19 cellular contexts compared by ENCODE assay signal in the genomic region with DNA sequence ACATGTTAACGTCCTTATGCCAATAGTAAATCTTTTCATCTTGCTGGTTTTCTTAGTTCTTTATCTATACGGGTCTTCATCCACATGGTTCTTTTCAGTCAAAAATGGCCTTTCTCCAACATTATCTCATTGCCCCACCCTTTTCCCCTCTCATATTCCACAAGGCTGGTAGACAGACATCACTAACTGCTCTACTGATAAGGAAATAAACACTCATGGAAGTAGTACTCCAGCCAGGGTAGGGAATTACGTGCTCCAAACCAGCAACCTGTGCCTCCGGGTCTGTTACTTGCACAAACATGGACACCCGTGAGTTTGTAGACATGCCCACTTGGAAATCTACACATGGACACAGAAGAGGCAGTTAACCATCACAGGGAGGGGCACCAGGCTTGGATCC.
A peak's percentile ranks its signal among the peaks of the same experiment; 100 is the strongest.
DNase-seq lines count a peak whose midpoint lies in the region; ATAC-seq and TF ChIP-seq lines count a peak whose summit lies in the region.
"Had no signal": no experiment of that assay in that cellular context is flagged by ENCODE, and none has a peak within 500 bp of the region (broad histone marks: within the 10 kb centered on the region; RNA-seq: fewer than 3 reads in every experiment).

No MANE protein-coding gene starts in this region.

- H3K36me3 ChIP-seq in esophagus muscularis mucosa: no peaks in the 10 kb centered on the region
- H3K36me3 ChIP-seq in muscle layer of colon (ENCODE audit: insufficient read depth, low read length): no peaks in the 10 kb centered on the region
- H3K36me3 ChIP-seq in suprapubic skin: no peaks in the 10 kb centered on the region
- H3K36me3 ChIP-seq: spleen had no signal

- CTCF ChIA-PET in HEK293T (lab: Yijun Ruan, JAX): no interaction called here

- WGBS in esophagus muscularis mucosa: 57% methylated on average over 5 of the region's 5 CpGs
- WGBS in suprapubic skin: 64% methylated on average over 5 of the region's 5 CpGs

- H3K27ac ChIP-seq in esophagus muscularis mucosa (replicated peaks in 1 of 4) (peak overlapping the region; percentile 75 to 93 (median 84)), muscle layer of colon (ENCODE audit: low read depth, low read length) (peak overlapping the region; percentile 64), suprapubic skin (peak overlapping the region; percentile 38)

- no peak for ATAC-seq in GM21737 (IDR thresholded peaks at IDR 0.05; ENCODE audit: unreplicated experiment)

- H3K4me1 ChIP-seq in esophagus muscularis mucosa (peaks cover 9 to 62% (median 54%) of the 10 kb centered on the region in 4 donors), muscle layer of colon (ENCODE audit: insufficient read depth, low read length) (peaks cover 45% of the 10 kb centered on the region), suprapubic skin (peaks cover 21% of the 10 kb centered on the region)

- H3K27me3 ChIP-seq in esophagus muscularis mucosa (no peaks in the 10 kb centered on the region), muscle layer of colon (ENCODE audit: control insufficient read depth in 1 of 2, insufficient read depth in 2 of 2, low read length in 2 of 2) (no peaks in the 10 kb centered on the region), suprapubic skin (no peaks in the 10 kb centered on the region)
- H3K27me3 ChIP-seq: spleen had no signal

- H3K9me3 ChIP-seq in esophagus muscularis mucosa (no peaks in the 10 kb centered on the region), muscle layer of colon (ENCODE audit: low read length) (no peaks in the 10 kb centered on the region), suprapubic skin (no peaks in the 10 kb centered on the region)
- H3K9me3 ChIP-seq: spleen had no signal

- TF ChIP-seq POLR2A in esophagus muscularis mucosa (IDR thresholded peaks at IDR 0.05; ENCODE audit: low read depth) (no peak), suprapubic skin (IDR thresholded peaks at IDR 0.05) (no peak)

- H3K4me3 ChIP-seq in esophagus muscularis mucosa (no peak overlapping the region), muscle layer of colon (ENCODE audit: low read depth in 1 of 2, low read length in 2 of 2) (no peak overlapping the region), suprapubic skin (no peak overlapping the region)
- H3K4me3 ChIP-seq: spleen had no signal

- TF ChIP-seq EP300 in esophagus muscularis mucosa (IDR thresholded peaks at IDR 0.05): no peak
- no peak for TF ChIP-seq EP300 in suprapubic skin (IDR thresholded peaks at IDR 0.05)

- POLR2A ChIA-PET in HEK293T (lab: Yijun Ruan, JAX): no interaction called here

- TF ChIP-seq CTCF in esophagus muscularis mucosa (IDR thresholded peaks at IDR 0.05) (no peak), suprapubic skin (IDR thresholded peaks at IDR 0.05) (no peak)

- DNase-seq in DMS153 treated with DMSO at 0.1 percent for 48 hours (lab: John Stamatoyannopoulos, UW; ENCODE audit: unreplicated experiment) (peak; percentile 14), esophagus muscularis mucosa (ENCODE audit: extremely low spot score) (no peak), suprapubic skin (ENCODE audit: low spot score in 2 of 2) (no peak), activated gamma-delta T cell (lab: John Stamatoyannopoulos, UW) (no peak), islet precursor cell (no peak), HEK293T (ENCODE audit: extremely low spot score) (no peak)
- DNase-seq: activated CD4-positive, alpha-beta T cell treated with anti-CD3 and anti-CD28 coated beads, Interleukin-2, amount 10 ng/mL, durations not matched to agents 7 days and 5 days; CD4-positive, alpha-beta memory T cell; DMS79 treated with DMSO at 0.1 percent for 48 hours; erythroblast; KG1; MV-4-11; NCI-H1930; RPMI8226; spleen; stimulated activated CD4-positive, alpha-beta T cell treated with anti-CD3 and anti-CD28 coated beads, Interleukin-4, amount 100 ng/mL, for 4 hours; substantia nigra had no signal

- peak overlapping the region; percentile 41 for H3K9ac ChIP-seq in muscle layer of colon (ENCODE audit: low read length)

- intact Hi-C loops in esophagus muscularis mucosa (cut with DNase I): no loop called here

TF ChIP-seq in HEK293T, 16 proteins besides CTCF, POLR2A, EP300 and RAD21:
- TF ChIP-seq CTBP1 (IDR thresholded peaks at IDR 0.05; ENCODE audit: borderline replicate concordance) (no peak), SP1 (IDR thresholded peaks at IDR 0.05) (no peak), BHLHE40 (IDR thresholded peaks at IDR 0.05; ENCODE audit: borderline replicate concordance) (no peak), TARDBP (IDR thresholded peaks at IDR 0.05) (no peak), HDGF (IDR thresholded peaks at IDR 0.05; ENCODE audit: borderline replicate concordance) (no peak), ELF4 (IDR thresholded peaks at IDR 0.05) (no peak), FOXA1 (IDR thresholded peaks at IDR 0.05) (no peak), L3MBTL2 (conservative IDR thresholded peaks at IDR 0.05) (no peak), FOXM1 (IDR thresholded peaks at IDR 0.05; ENCODE audit: borderline replicate concordance) (no peak), ARNT (IDR thresholded peaks at IDR 0.05) (no peak), LEF1 (IDR thresholded peaks at IDR 0.05; ENCODE audit: borderline replicate concordance) (no peak), SUZ12 (IDR thresholded peaks at IDR 0.05) (no peak), NFRKB (IDR thresholded peaks at IDR 0.05) (no peak), ZNF384 (IDR thresholded peaks at IDR 0.05) (no peak), FOXK2 (IDR thresholded peaks at IDR 0.05) (no peak)
- TF ChIP-seq, protein P1, sequence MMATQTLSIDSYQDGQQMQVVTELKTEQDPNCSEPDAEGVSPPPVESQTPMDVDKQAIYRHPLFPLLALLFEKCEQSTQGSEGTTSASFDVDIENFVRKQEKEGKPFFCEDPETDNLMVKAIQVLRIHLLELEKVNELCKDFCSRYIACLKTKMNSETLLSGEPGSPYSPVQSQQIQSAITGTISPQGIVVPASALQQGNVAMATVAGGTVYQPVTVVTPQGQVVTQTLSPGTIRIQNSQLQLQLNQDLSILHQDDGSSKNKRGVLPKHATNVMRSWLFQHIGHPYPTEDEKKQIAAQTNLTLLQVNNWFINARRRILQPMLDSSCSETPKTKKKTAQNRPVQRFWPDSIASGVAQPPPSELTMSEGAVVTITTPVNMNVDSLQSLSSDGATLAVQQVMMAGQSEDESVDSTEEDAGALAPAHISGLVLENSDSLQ (IDR thresholded peaks at IDR 0.05): no peak
